Comparison of ENCODE assay signal across 2 cellular contexts in genomic region chr15:41970456-41970855, GRCh38.
TF ChIP-seq lines count a peak whose summit lies in the region.

No MANE protein-coding gene starts in this region.

TF ChIP-seq in liver, 16 proteins besides CTCF, POLR2A, EP300 and RAD21 (continued from another document):
- TF ChIP-seq GABPA (IDR thresholded peaks at IDR 0.05 in 1 of 2, conservative IDR thresholded peaks at IDR 0.05 in 1 of 2), result no peak
- TF ChIP-seq EGR1 (IDR thresholded peaks at IDR 0.05; ENCODE audit: low read depth in 2 of 2), result no peak
- TF ChIP-seq HNF4A (conservative IDR thresholded peaks at IDR 0.05), result no peak
- no peak for TF ChIP-seq TAF1 (conservative IDR thresholded peaks at IDR 0.05)
- no peak for TF ChIP-seq FOXA1 (IDR thresholded peaks at IDR 0.05)
- TF ChIP-seq FOXA2 (IDR thresholded peaks at IDR 0.05), result no peak

TF ChIP-seq in HepG2, 621 proteins besides CTCF, POLR2A, EP300 and RAD21 (continued from another document):
- TF ChIP-seq SSRP1 (CRISPR knock-in tag; IDR thresholded peaks at IDR 0.05) (no peak), ZNF704 (CRISPR knock-in tag; IDR thresholded peaks at IDR 0.05; ENCODE audit: borderline replicate concordance) (no peak), BCL3 (CRISPR knock-in tag; IDR thresholded peaks at IDR 0.05) (no peak), HES4 (CRISPR knock-in tag; IDR thresholded peaks at IDR 0.05; ENCODE audit: borderline replicate concordance) (no peak), HDAC1 (CRISPR knock-in tag; IDR thresholded peaks at IDR 0.05) (no peak), ZNF784 (CRISPR knock-in tag; IDR thresholded peaks at IDR 0.05; ENCODE audit: borderline replicate concordance) (no peak), JUN (CRISPR knock-in tag; IDR thresholded peaks at IDR 0.05) (no peak), ZFAT (CRISPR knock-in tag; conservative IDR thresholded peaks at IDR 0.05) (no peak), ZNF713 (CRISPR knock-in tag; IDR thresholded peaks at IDR 0.05) (no peak), SKI (IDR thresholded peaks at IDR 0.05; ENCODE audit: partially characterized antibody) (no peak), NR2F1 (CRISPR knock-in tag; IDR thresholded peaks at IDR 0.05) (no peak), ZBTB46 (CRISPR knock-in tag; IDR thresholded peaks at IDR 0.05; ENCODE audit: borderline replicate concordance) (no peak), TBP (CRISPR knock-in tag; IDR thresholded peaks at IDR 0.05) (no peak), REPIN1 (CRISPR knock-in tag; IDR thresholded peaks at IDR 0.05; ENCODE audit: borderline replicate concordance, low read depth) (no peak), TRAFD1 (CRISPR knock-in tag; IDR thresholded peaks at IDR 0.05; ENCODE audit: borderline replicate concordance) (no peak), GPN1 (CRISPR knock-in tag; IDR thresholded peaks at IDR 0.05; ENCODE audit: borderline replicate concordance) (no peak), RFX3 (CRISPR knock-in tag; IDR thresholded peaks at IDR 0.05) (no peak), ZNF44 (CRISPR knock-in tag; IDR thresholded peaks at IDR 0.05) (no peak)
TF ChIP-seq in HepG2: peak in this region for 0.
